Comparison of ENCODE assay signal across 8 cellular contexts in the genomic region with DNA sequence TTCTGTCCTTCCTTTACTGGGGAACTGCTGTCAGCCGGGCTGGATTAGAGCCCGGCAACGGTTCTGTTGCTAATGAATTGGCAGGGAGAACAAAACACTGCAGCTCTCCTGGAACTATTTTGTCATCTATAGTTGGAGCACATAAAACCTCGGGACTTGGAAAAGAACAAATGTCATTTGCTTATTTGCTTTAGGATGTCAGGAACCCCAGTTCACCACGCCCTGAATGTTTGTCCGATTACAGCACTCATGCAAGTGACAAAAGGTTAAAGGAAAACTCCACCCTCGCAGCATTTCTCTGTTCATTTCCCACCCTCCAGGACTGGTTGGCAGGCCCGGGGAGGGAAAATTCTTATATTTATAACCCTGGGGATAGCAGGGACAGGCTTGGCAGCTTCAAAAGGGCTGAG.
DNase-seq lines count a peak whose midpoint lies in the region; ATAC-seq and TF ChIP-seq lines count a peak whose summit lies in the region.

No MANE protein-coding gene starts in this region.

- TF ChIP-seq RAD21 in liver (IDR thresholded peaks at IDR 0.05): peak; percentile 68 to 74

- no peaks in the 10 kb centered on the region for H3K36me3 ChIP-seq in liver (ENCODE audit: control insufficient read depth in 4 of 4, insufficient read depth in 3 of 4, low read depth in 1 of 4, low read length in 3 of 4)

- 7% methylated on average over 8 of the region's 8 CpGs for WGBS in liver

- peak overlapping the region in 1 of 3 donors; percentile 29 for H3K4me3 ChIP-seq in liver (ENCODE audit: low read depth in 1 of 3, low read length in 3 of 3)

- DNase-seq in DMS153 treated with DMSO at 0.1 percent for 48 hours (lab: John Stamatoyannopoulos, UW; ENCODE audit: unreplicated experiment): peak; percentile 36
- peak; percentile 74 for DNase-seq in NCI-H345 (lab: John Stamatoyannopoulos, UW)
- peak; percentile 69 for DNase-seq in cerebellum (ENCODE audit: low spot score)
- DNase-seq in substantia nigra (lab: John Stamatoyannopoulos, UW): peak in 44 of 49 donors; percentile 16 to 86 (median 70)

- H3K9me3 ChIP-seq in liver (ENCODE audit: control insufficient read depth in 4 of 4, low read length in 3 of 4): no peaks in the 10 kb centered on the region

- ATAC-seq in HG02970 (IDR thresholded peaks at IDR 0.05; ENCODE audit: low FRiP score, unreplicated experiment) (no peak), GM19463 (IDR thresholded peaks at IDR 0.05; ENCODE audit: unreplicated experiment) (no peak), HG02798 (IDR thresholded peaks at IDR 0.05; ENCODE audit: poor library complexity, unreplicated experiment) (no peak)

- peak overlapping the region; percentile 66 to 87 for H3K9ac ChIP-seq in liver (ENCODE audit: low read depth in 1 of 2, low read length in 2 of 2)

- no peak for TF ChIP-seq CTCF in liver (IDR thresholded peaks at IDR 0.05; ENCODE audit: low read depth, low read length, missing input control)

- no peaks in the 10 kb centered on the region for H3K27me3 ChIP-seq in liver (ENCODE audit: control insufficient read depth in 4 of 4, insufficient read depth in 4 of 4, low read length in 3 of 4)

- H3K4me1 ChIP-seq in liver (ENCODE audit: control insufficient read depth in 4 of 4, insufficient read depth in 4 of 4, low read length in 3 of 4): peaks cover 16 to 46% (median 25%) of the 10 kb centered on the region in 4 donors

- H3K27ac ChIP-seq in liver (ENCODE audit: low read depth in 1 of 2, low read length in 2 of 2) (peak overlapping the region; percentile 94), substantia nigra (ENCODE audit: low read depth, low read length, poor library complexity, severe bottlenecking) (peak overlapping the region; percentile 94)

TF ChIP-seq in liver, 16 proteins besides CTCF, POLR2A, EP300 and RAD21:
- TF ChIP-seq HNF4A (conservative IDR thresholded peaks at IDR 0.05) (peak; percentile 87 to 88), TAF1 (conservative IDR thresholded peaks at IDR 0.05) (peak; percentile 96), RXRA (IDR thresholded peaks at IDR 0.05) (peak; percentile 94 to 97), HNF4G (IDR thresholded peaks at IDR 0.05) (peak; percentile 45), YY1 (IDR thresholded peaks at IDR 0.05) (peak; percentile 90), NR2F2 (IDR thresholded peaks at IDR 0.05) (peak; percentile 99), FOXA2 (IDR thresholded peaks at IDR 0.05) (peak; percentile 95), JUND (IDR thresholded peaks at IDR 0.05) (peak; percentile 96 to 97), EGR1 (IDR thresholded peaks at IDR 0.05; ENCODE audit: low read depth in 2 of 2) (peak; percentile 81 to 94), SP1 (IDR thresholded peaks at IDR 0.05) (peak; percentile 97), FOXA1 (IDR thresholded peaks at IDR 0.05) (peak; percentile 85), GABPA (IDR thresholded peaks at IDR 0.05 in 1 of 2, conservative IDR thresholded peaks at IDR 0.05 in 1 of 2) (peak in 1 of 2 donors; percentile 32)
- TF ChIP-seq, protein P1, sequence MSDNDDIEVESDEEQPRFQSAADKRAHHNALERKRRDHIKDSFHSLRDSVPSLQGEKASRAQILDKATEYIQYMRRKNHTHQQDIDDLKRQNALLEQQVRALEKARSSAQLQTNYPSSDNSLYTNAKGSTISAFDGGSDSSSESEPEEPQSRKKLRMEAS (IDR thresholded peaks at IDR 0.05): peak; percentile 81
- TF ChIP-seq, protein P2, sequence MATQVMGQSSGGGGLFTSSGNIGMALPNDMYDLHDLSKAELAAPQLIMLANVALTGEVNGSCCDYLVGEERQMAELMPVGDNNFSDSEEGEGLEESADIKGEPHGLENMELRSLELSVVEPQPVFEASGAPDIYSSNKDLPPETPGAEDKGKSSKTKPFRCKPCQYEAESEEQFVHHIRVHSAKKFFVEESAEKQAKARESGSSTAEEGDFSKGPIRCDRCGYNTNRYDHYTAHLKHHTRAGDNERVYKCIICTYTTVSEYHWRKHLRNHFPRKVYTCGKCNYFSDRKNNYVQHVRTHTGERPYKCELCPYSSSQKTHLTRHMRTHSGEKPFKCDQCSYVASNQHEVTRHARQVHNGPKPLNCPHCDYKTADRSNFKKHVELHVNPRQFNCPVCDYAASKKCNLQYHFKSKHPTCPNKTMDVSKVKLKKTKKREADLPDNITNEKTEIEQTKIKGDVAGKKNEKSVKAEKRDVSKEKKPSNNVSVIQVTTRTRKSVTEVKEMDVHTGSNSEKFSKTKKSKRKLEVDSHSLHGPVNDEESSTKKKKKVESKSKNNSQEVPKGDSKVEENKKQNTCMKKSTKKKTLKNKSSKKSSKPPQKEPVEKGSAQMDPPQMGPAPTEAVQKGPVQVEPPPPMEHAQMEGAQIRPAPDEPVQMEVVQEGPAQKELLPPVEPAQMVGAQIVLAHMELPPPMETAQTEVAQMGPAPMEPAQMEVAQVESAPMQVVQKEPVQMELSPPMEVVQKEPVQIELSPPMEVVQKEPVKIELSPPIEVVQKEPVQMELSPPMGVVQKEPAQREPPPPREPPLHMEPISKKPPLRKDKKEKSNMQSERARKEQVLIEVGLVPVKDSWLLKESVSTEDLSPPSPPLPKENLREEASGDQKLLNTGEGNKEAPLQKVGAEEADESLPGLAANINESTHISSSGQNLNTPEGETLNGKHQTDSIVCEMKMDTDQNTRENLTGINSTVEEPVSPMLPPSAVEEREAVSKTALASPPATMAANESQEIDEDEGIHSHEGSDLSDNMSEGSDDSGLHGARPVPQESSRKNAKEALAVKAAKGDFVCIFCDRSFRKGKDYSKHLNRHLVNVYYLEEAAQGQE (IDR thresholded peaks at IDR 0.05): peak; percentile 95
- TF ChIP-seq, protein P3, sequence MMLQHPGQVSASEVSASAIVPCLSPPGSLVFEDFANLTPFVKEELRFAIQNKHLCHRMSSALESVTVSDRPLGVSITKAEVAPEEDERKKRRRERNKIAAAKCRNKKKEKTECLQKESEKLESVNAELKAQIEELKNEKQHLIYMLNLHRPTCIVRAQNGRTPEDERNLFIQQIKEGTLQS (IDR thresholded peaks at IDR 0.05): peak; percentile 90
- TF ChIP-seq, protein P4, sequence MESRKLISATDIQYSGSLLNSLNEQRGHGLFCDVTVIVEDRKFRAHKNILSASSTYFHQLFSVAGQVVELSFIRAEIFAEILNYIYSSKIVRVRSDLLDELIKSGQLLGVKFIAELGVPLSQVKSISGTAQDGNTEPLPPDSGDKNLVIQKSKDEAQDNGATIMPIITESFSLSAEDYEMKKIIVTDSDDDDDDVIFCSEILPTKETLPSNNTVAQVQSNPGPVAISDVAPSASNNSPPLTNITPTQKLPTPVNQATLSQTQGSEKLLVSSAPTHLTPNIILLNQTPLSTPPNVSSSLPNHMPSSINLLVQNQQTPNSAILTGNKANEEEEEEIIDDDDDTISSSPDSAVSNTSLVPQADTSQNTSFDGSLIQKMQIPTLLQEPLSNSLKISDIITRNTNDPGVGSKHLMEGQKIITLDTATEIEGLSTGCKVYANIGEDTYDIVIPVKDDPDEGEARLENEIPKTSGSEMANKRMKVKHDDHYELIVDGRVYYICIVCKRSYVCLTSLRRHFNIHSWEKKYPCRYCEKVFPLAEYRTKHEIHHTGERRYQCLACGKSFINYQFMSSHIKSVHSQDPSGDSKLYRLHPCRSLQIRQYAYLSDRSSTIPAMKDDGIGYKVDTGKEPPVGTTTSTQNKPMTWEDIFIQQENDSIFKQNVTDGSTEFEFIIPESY (IDR thresholded peaks at IDR 0.05): peak; percentile 95
